Comparison of ENCODE assay signal across 19 cellular contexts in the genomic region with DNA sequence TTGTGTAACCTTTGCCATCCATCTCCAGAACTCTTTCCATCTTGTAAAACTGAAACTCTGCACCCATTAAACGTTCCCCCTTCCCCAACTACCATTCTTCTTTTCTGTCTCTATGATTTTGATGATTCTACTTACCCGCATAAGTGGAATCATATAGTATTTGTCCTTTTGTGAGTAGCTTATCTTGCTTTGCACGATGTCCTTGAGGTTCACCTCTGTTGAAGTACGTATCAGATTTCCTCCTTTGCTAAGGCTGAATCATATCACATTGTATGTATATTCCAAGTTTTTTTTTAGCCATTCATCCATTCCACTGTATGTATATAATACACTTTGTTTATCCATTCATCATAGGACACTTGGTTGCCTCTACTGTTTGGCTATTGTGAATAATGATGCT. TPM values are rescaled to one million over a fixed set of nuclear protein-coding genes. Genes with fewer than 3 reads are reported as not detected.
DNase-seq lines count a peak whose midpoint lies in the region; ATAC-seq and TF ChIP-seq lines count a peak whose summit lies in the region.
"Had no signal": no experiment of that assay in that cellular context is flagged by ENCODE, and none has a peak within 500 bp of the region (broad histone marks: within the 10 kb centered on the region; RNA-seq: fewer than 3 reads in every experiment).

No MANE protein-coding gene starts in this region.

- peaks cover 54% of the 10 kb centered on the region for H3K27me3 Mint-ChIP-seq in CD4-positive, CD25-positive, alpha-beta regulatory T cell
- peaks cover 16% of the 10 kb centered on the region for H3K27me3 Mint-ChIP-seq in CD4-positive, alpha-beta T cell
- H3K27me3 Mint-ChIP-seq in brain = peaks cover 13% of the 10 kb centered on the region

- 79% methylated on average over 4 of the region's 4 CpGs for WGBS in suprapubic skin

- intact Hi-C loops in CD4-positive, alpha-beta T cell (cut with DNase I, micrococcal nuclease) = loop anchor here in 1 of 2 experiments (2.0 to 10.0 kb wide), 6 partner anchors 14 to 1840 kb away; partner anchors contain the start of genes MAPK9, PHYKPL, TBC1D9B and ZNF879

- peaks cover 0 to 4% (median 0%) of the 10 kb centered on the region in 7 donors for H3K9me3 Mint-ChIP-seq in CD4-positive, CD25-positive, alpha-beta regulatory T cell
- no peaks in the 10 kb centered on the region for H3K9me3 Mint-ChIP-seq in CD4-positive, alpha-beta T cell
- H3K9me3 Mint-ChIP-seq in brain = peaks cover 0 to 19% (median 11%) of the 10 kb centered on the region in 5 experiments

- H3K36me3 Mint-ChIP-seq in CD4-positive, CD25-positive, alpha-beta regulatory T cell = no peaks in the 10 kb centered on the region
- H3K36me3 Mint-ChIP-seq in CD4-positive, alpha-beta T cell (ENCODE audit: low read depth) = peaks cover 5% of the 10 kb centered on the region
- H3K36me3 Mint-ChIP-seq in brain = no peaks in the 10 kb centered on the region

- no peak for ATAC-seq in CD4-positive, CD25-positive, alpha-beta regulatory T cell (ENCODE audit: low read depth in 2 of 2)
- no peak for ATAC-seq in CD4-positive, alpha-beta T cell (ENCODE audit: poor library complexity)
- ATAC-seq: Panc1 had no signal

- no peak for DNase-seq in CD4-positive, CD25-positive, alpha-beta regulatory T cell
- DNase-seq in CD4-positive, alpha-beta T cell = no peak
- DNase-seq in NCI-H2029 treated with DMSO at 0.1 percent for 48 hours (lab: John Stamatoyannopoulos, UW) = peak; percentile 28
- DNase-seq in activated CD4-positive, alpha-beta T cell treated with anti-CD3 and anti-CD28 coated beads, Interleukin-2, amount 50 U/mL, for 1 hour = no peak
- DNase-seq in suprapubic skin (ENCODE audit: low spot score in 2 of 2) = no peak
- DNase-seq in RPMI8226 = no peak
- DNase-seq: GM23248, H7, MM.1S, NCI-H2081, NCI-H510A, NCI-H69, SHP77 treated with DMSO at 0.1 percent for 48 hours, T-helper 1 cell had no signal

- H3K27ac Mint-ChIP-seq in CD4-positive, CD25-positive, alpha-beta regulatory T cell = no peak overlapping the region
- no peak overlapping the region for H3K27ac Mint-ChIP-seq in CD4-positive, alpha-beta T cell
- H3K27ac Mint-ChIP-seq in brain = peak overlapping the region in 3 of 5 experiments; percentile 8 to 37 (median 13)
- H3K27ac Mint-ChIP-seq: B cell had no signal

- H3K4me1 Mint-ChIP-seq in CD4-positive, CD25-positive, alpha-beta regulatory T cell = peaks cover 0 to 28% (median 12%) of the 10 kb centered on the region in 4 donors
- H3K4me1 Mint-ChIP-seq in CD4-positive, alpha-beta T cell (ENCODE audit: low read depth) = peaks cover 27% of the 10 kb centered on the region
- H3K4me1 Mint-ChIP-seq in brain = peaks cover 23% of the 10 kb centered on the region

- CTCF ChIA-PET in CD4-positive, alpha-beta T cell (lab: Charles Lee) = no interaction called here

- peak overlapping the region in 3 of 4 donors; percentile 2 to 75 (median 73) for H3K4me3 Mint-ChIP-seq in CD4-positive, CD25-positive, alpha-beta regulatory T cell
- peak overlapping the region; percentile 40 for H3K4me3 Mint-ChIP-seq in CD4-positive, alpha-beta T cell
- H3K4me3 Mint-ChIP-seq in brain = peak overlapping the region in 2 of 5 experiments; percentile 51 to 56

- H3K36me3 ChIP-seq in CD4-positive, CD25-positive, alpha-beta regulatory T cell (ENCODE audit: control insufficient read depth, insufficient read depth, low read length) = no peaks in the 10 kb centered on the region
- no peaks in the 10 kb centered on the region for H3K36me3 ChIP-seq in suprapubic skin

- H3K27me3 ChIP-seq in CD4-positive, CD25-positive, alpha-beta regulatory T cell (ENCODE audit: control insufficient read depth, insufficient read depth, low read length) = peaks cover 3% of the 10 kb centered on the region
- H3K27me3 ChIP-seq in CD4-positive, alpha-beta T cell (ENCODE audit: control insufficient read depth, insufficient read depth, low read length) = peaks cover 6% of the 10 kb centered on the region
- H3K27me3 ChIP-seq in suprapubic skin = no peaks in the 10 kb centered on the region

- H3K4me1 ChIP-seq in CD4-positive, CD25-positive, alpha-beta regulatory T cell (ENCODE audit: control insufficient read depth, insufficient read depth, low read length, poor library complexity, severe bottlenecking) = peaks cover 16% of the 10 kb centered on the region
- peaks cover 15% of the 10 kb centered on the region for H3K4me1 ChIP-seq in suprapubic skin

- no peak for TF ChIP-seq POLR2A in suprapubic skin (IDR thresholded peaks at IDR 0.05)

- TF ChIP-seq CTCF in CD4-positive, alpha-beta T cell (IDR thresholded peaks at IDR 0.05) = no peak
- TF ChIP-seq CTCF in brain (conservative IDR thresholded peaks at IDR 0.05) (no peak), suprapubic skin (IDR thresholded peaks at IDR 0.05) (no peak)

- H3K9me3 ChIP-seq in CD4-positive, CD25-positive, alpha-beta regulatory T cell (ENCODE audit: control insufficient read depth in 2 of 2, low read length in 2 of 2) = no peaks in the 10 kb centered on the region
- no peaks in the 10 kb centered on the region for H3K9me3 ChIP-seq in CD4-positive, alpha-beta T cell (ENCODE audit: control insufficient read depth, low read length)
- H3K9me3 ChIP-seq in suprapubic skin = no peaks in the 10 kb centered on the region

- no peak for TF ChIP-seq EP300 in suprapubic skin (IDR thresholded peaks at IDR 0.05)

- H3K4me3 ChIP-seq in CD4-positive, CD25-positive, alpha-beta regulatory T cell (ENCODE audit: low read depth, low read length) = no peak overlapping the region
- H3K4me3 ChIP-seq in suprapubic skin = no peak overlapping the region
- H3K4me3 ChIP-seq: GM23248 had no signal

- no peak overlapping the region for H3K27ac ChIP-seq in CD4-positive, CD25-positive, alpha-beta regulatory T cell (ENCODE audit: insufficient read depth, low read length, poor library complexity, severe bottlenecking)
- no peak overlapping the region for H3K27ac ChIP-seq in CD4-positive, alpha-beta T cell (ENCODE audit: low read depth, low read length)
- H3K27ac ChIP-seq in suprapubic skin = no peak overlapping the region
- H3K27ac ChIP-seq: C4-2B, GM23248, KMS-11 had no signal

- POLR2A ChIA-PET in CD4-positive, alpha-beta T cell (lab: Charles Lee) = no interaction called here

RNA-seq across cellular contexts. Expression of gene RNF130, which starts 2.9 kb away (rescaled TPM):
- 4.2 TPM for total RNA-seq in CD4-positive, CD25-positive, alpha-beta regulatory T cell
- 10 to 100 TPM in 1 of 4 donors, 1 to 10 TPM in 3; 3.5 to 10.9 (median 6.8) TPM for polyA plus RNA-seq in CD4-positive, CD25-positive, alpha-beta regulatory T cell
- 10 to 100 TPM; 18.2 to 19.1 TPM for total RNA-seq in CD4-positive, alpha-beta T cell
- polyA plus RNA-seq in brain (ENCODE audit: insufficient read depth, low read depth, low replicate concordance) = 96.7 TPM
- 10 to 100 TPM; 24.8 to 37.2 (median 29.8) TPM for total RNA-seq in suprapubic skin

Comparison
In these comparisons a context has a peak if more than half of its experiments do, and no peak if none do; other contexts are left out.
1. H3K27ac Mint-ChIP-seq: peak in brain (3 of 5); none in CD4-positive, CD25-positive, alpha-beta regulatory T cell (0 of 3) and CD4-positive, alpha-beta T cell (single experiment).